9 cellular contexts compared by ENCODE assay signal in genomic region chr2:195117036-195117435, GRCh38.
"Had no signal": no experiment of that assay in that cellular context is flagged by ENCODE, and none has a peak within 500 bp of the region (broad histone marks: within the 10 kb centered on the region; RNA-seq: fewer than 3 reads in every experiment).

No MANE protein-coding gene starts in this region.

- H3K9me3 ChIP-seq: HAP-1 had no signal

- H3K27ac ChIP-seq: GM23248, HL-60 had no signal

- H3K4me1 ChIP-seq: HAP-1 had no signal

- ATAC-seq: HCT116, HepG2 had no signal

- H2AFZ ChIP-seq: GM23248 had no signal

- H3K36me3 ChIP-seq: HAP-1 had no signal

- H3K4me3 ChIP-seq: GM23248, HAP-1 had no signal

- H3K9ac ChIP-seq: GM23248 had no signal

- DNase-seq: GM23248, GOT3, H7, HFFc6, KBM-7 had no signal
